ENCODE assay signal across 8 cellular contexts in the genomic region with DNA sequence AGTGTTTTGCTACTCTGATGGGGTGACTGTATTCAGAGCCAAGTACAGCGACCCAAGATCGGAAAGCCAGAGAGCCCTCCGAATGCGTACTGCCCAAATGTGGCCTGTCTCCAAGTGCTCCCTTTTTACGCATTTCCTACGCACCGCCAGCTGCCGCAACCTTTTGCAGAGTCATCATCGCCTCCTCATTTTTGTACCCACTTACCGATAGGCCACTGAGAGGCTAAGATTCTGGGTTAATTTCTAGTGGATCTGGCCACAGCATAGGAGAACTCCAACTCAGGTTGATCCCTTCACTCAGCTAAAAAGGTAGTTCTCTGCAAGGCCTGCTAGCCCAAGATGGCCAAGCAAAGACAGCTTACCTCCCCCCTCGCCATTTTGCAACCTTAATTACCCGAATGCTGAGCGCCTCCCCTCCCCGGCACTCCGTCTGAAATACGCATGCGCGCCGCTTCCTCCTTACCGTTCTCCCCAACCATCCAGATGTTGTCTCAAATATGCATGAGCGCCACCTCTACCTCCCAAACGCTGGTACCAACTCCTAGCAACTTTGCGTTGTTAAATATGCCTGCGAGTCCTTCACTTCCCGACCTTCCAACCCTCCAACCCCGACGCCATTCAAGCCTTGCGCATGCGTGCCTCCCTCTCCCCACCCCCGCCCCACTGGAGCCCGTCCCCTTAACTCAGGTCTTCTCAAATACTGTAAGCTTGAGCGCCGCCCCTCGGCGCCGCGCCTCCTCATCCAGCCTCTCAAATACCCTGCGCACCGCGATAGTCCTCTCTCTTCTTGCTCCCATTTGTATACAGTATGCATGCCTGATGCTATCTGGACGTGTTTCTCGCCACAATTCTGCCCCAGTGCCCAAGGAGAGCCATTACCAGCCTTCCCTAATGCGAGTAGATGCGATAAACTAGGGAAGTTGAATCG. TPM values are rescaled to one million over a fixed set of nuclear protein-coding genes. Genes with fewer than 3 reads are reported as not detected.
DNase-seq lines count a peak whose midpoint lies in the region; ATAC-seq and TF ChIP-seq lines count a peak whose summit lies in the region.

No MANE protein-coding gene starts in this region.

- DNase-seq in BJ (ENCODE audit: low read depth) (peak; percentile 47), GM19238 (ENCODE audit: insufficient read length, low spot score) (peak; percentile 37), NCI-H510A treated with DMSO at 0.1 percent for 48 hours (lab: John Stamatoyannopoulos, UW) (peak; percentile 92), left lung (peak; percentile 90 to 92)
- peak; percentile 79 to 81 for DNase-seq in activated CD4-positive, alpha-beta T cell treated with anti-CD3 and anti-CD28 coated beads for 4 hours
- DNase-seq in stimulated activated CD4-positive, alpha-beta T cell treated with anti-CD3 and anti-CD28 coated beads, Interleukin-2, amount 100 ng/mL, for 4 hours (ENCODE audit: low read depth) = peak; percentile 68

- POLR2A ChIA-PET in BJ (lab: Charles Lee) = interaction anchor here (0.6 kb wide), 1 partner anchor 54 kb away, joined by 14 read pairs; no protein-coding TSS in a partner anchor

- H3K9me3 ChIP-seq in left lung = no peaks in the 10 kb centered on the region

- CTCF ChIA-PET in BJ (lab: Yijun Ruan, JAX) = no interaction called here

- intact Hi-C loops in left lung (cut with DNase I) = no loop called here

- TF ChIP-seq CTCF in BJ (IDR thresholded peaks at IDR 0.05; ENCODE audit: insufficient read depth, low read depth, low read length) (peak; percentile 37; the same call in 1 of the 2 replicates), left lung (IDR thresholded peaks at IDR 0.05) (no peak)

- no peaks in the 10 kb centered on the region for H3K36me3 ChIP-seq in BJ (ENCODE audit: control insufficient read depth, insufficient read depth, low read length)
- no peaks in the 10 kb centered on the region for H3K36me3 ChIP-seq in left lung

- peak overlapping the region; percentile 96 for H3K27ac ChIP-seq in cingulate gyrus (ENCODE audit: low read depth, low read length)
- peak overlapping the region; percentile 85 to 91 for H3K27ac ChIP-seq in left lung

- H3K27me3 ChIP-seq in BJ (ENCODE audit: control insufficient read depth, insufficient read depth, low read length) (no peaks in the 10 kb centered on the region), left lung (no peaks in the 10 kb centered on the region)

- ATAC-seq in HG03439 (IDR thresholded peaks at IDR 0.05; ENCODE audit: unreplicated experiment) (peak; percentile 91), left lung (peak; percentile 94)

- H3K4me1 ChIP-seq in left lung = peaks cover 0 to 13% of the 10 kb centered on the region in 2 donors

- H3K4me3 ChIP-seq in BJ (ENCODE audit: low read depth, low read length) (peak overlapping the region; percentile 67), left lung (peak overlapping the region; percentile 34 to 59)

RNA-seq across cellular contexts. Expression of a gene that starts 11.8 kb away (rescaled TPM):
- polyA plus RNA-seq in BJ (2011; rRNA removed) = not detected in 2 replicates
- not detected in 2 replicates for polyA minus RNA-seq in BJ (2011; rRNA and poly(A)+ RNA removed)
- not detected for total RNA-seq in left lung

Comparison
In these comparisons a context has a peak if more than half of its experiments do, and no peak if none do; other contexts are left out.
1. Peak in every context shown above with its lines: DNase-seq, ATAC-seq, H3K4me3 ChIP-seq and H3K27ac ChIP-seq.
2. DNase-seq: peak in every context shown above with its lines; median percentile 92 in NCI-H510A treated with DMSO at 0.1 percent for 48 hours; 91 in left lung; 80 in activated CD4-positive, alpha-beta T cell treated with anti-CD3 and anti-CD28 coated beads for 4 hours; 68 in stimulated activated CD4-positive, alpha-beta T cell treated with anti-CD3 and anti-CD28 coated beads, Interleukin-2, amount 100 ng/mL, for 4 hours; 47 in BJ; 37 in GM19238.